15 cellular contexts compared by ENCODE assay signal in the genomic region with DNA sequence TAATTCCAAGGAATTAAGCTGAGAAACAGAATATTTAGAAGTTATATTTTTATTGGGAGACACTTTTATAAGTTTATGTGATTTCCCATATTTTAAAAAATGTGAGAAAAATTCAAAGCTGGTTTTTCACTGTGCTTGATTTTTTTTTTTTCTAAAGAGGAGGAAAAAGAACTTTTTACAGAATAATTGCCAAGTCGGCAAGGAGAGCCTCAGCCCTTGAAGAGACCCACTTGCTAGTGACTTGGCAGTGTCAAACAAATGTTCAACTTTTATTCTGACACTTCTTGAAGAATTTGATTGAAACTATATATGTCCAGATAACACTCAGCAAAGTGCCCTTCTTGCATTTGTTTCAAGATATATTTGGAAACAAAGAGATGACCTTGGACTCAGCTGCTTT. TPM values are rescaled to one million over a fixed set of nuclear protein-coding genes. Genes with fewer than 3 reads are reported as not detected.
A peak's percentile ranks its signal among the peaks of the same experiment; 100 is the strongest.
DNase-seq lines count a peak whose midpoint lies in the region; ATAC-seq, FAIRE-seq and TF ChIP-seq lines count a peak whose summit lies in the region.
"Had no signal": no experiment of that assay in that cellular context is flagged by ENCODE, and none has a peak within 500 bp of the region (broad histone marks: within the 10 kb centered on the region; RNA-seq: fewer than 3 reads in every experiment).

No MANE protein-coding gene starts in this region.

- peaks cover 55% of the 10 kb centered on the region for H3K4me1 ChIP-seq in cardiac muscle cell (ENCODE audit: low read depth)
- H3K4me1 ChIP-seq in right cardiac atrium (ENCODE audit: control insufficient read depth, insufficient read depth, low read length), result peaks cover 2% of the 10 kb centered on the region
- H3K4me1 ChIP-seq in skeletal muscle tissue (ENCODE audit: control insufficient read depth in 3 of 3, insufficient read depth in 3 of 3, low read length in 3 of 3), result peaks cover 6 to 14% (median 13%) of the 10 kb centered on the region in 3 donors

- H3K27ac ChIP-seq in cardiac muscle cell, result peak overlapping the region; percentile 86
- peak overlapping the region; percentile 50 for H3K27ac ChIP-seq in right cardiac atrium (ENCODE audit: low read length)
- H3K27ac ChIP-seq in skeletal muscle tissue (ENCODE audit: low read depth, low read length), result peak overlapping the region; percentile 61
- H3K27ac ChIP-seq: BLaER1 treated with 17β-estradiol and CSF1 and Interleukin-3, amounts not matched to agents 10 nM and 100 nM had no signal

- H3K9me3 ChIP-seq in cardiac muscle cell (ENCODE audit: low read depth) (no peaks in the 10 kb centered on the region), right cardiac atrium (ENCODE audit: control insufficient read depth, low read length) (no peaks in the 10 kb centered on the region), skeletal muscle tissue (ENCODE audit: control insufficient read depth in 3 of 3, low read length in 3 of 3) (no peaks in the 10 kb centered on the region)
- H3K9me3 ChIP-seq: BLaER1 treated with 17β-estradiol and CSF1 and Interleukin-3, amounts not matched to agents 10 nM and 100 nM had no signal

- DNase-seq in cardiac muscle cell (ENCODE audit: low read depth in 1 of 2, low spot score in 1 of 2), result no peak
- no peak for DNase-seq in Right ventricle myocardium inferior (ENCODE audit: missing footprints)
- DNase-seq in frontal cortex (ENCODE audit: low spot score in 2 of 2), result no peak
- DNase-seq in right cardiac atrium, result no peak
- DNase-seq in stimulated activated CD4-positive, alpha-beta T cell treated with anti-CD3 and anti-CD28 coated beads, Interleukin-12 subunit alpha, Interleukin-12 subunit beta, amount 100 ng/mL, for 4 hours, result no peak
- DNase-seq: 8988T; ACHN; CD4-positive, CD25-positive, alpha-beta regulatory T cell; DMS53; HCEC 1CT; HFFc6 had no signal

- intact Hi-C loops in Right ventricle myocardium inferior (cut with DNase I) (no loop called here), right cardiac atrium (cut with DNase I) (loop anchor here (10.0 kb wide), 3 partner anchors 56 to 206 kb away; partner anchors contain the start of gene ATP2A2 (in 3 of the 4))

- H3K27me3 ChIP-seq in cardiac muscle cell (no peaks in the 10 kb centered on the region), right cardiac atrium (ENCODE audit: control insufficient read depth, insufficient read depth) (no peaks in the 10 kb centered on the region), skeletal muscle tissue (ENCODE audit: control insufficient read depth in 3 of 3, insufficient read depth in 3 of 3, low read length in 3 of 3) (no peaks in the 10 kb centered on the region)
- H3K27me3 ChIP-seq: BLaER1 treated with 17β-estradiol and CSF1 and Interleukin-3, amounts not matched to agents 10 nM and 100 nM had no signal

- H3K36me3 ChIP-seq in cardiac muscle cell (no peaks in the 10 kb centered on the region), skeletal muscle tissue (ENCODE audit: control insufficient read depth in 3 of 3, insufficient read depth in 3 of 3, low read length in 3 of 3) (no peaks in the 10 kb centered on the region)
- H3K36me3 ChIP-seq: BLaER1 treated with 17β-estradiol and CSF1 and Interleukin-3, amounts not matched to agents 10 nM and 100 nM had no signal

- peak overlapping the region in 1 of 3 donors; percentile 35 for H3K9ac ChIP-seq in skeletal muscle tissue (ENCODE audit: low read depth in 1 of 3, low read length in 3 of 3)
- H3K9ac ChIP-seq: BLaER1 treated with 17β-estradiol and CSF1 and Interleukin-3, amounts not matched to agents 10 nM and 100 nM had no signal

- H3K4me3 ChIP-seq in cardiac muscle cell, result no peak overlapping the region
- H3K4me3 ChIP-seq in right cardiac atrium (ENCODE audit: low read length), result no peak overlapping the region
- H3K4me3 ChIP-seq in skeletal muscle tissue (ENCODE audit: low read length in 3 of 3), result no peak overlapping the region
- H3K4me3 ChIP-seq: BLaER1 treated with 17β-estradiol and CSF1 and Interleukin-3, amounts not matched to agents 10 nM and 100 nM had no signal

- no peak for ATAC-seq in Right ventricle myocardium inferior
- no peak for ATAC-seq in right cardiac atrium
- no peak for ATAC-seq in HG03159 (IDR thresholded peaks at IDR 0.05; ENCODE audit: unreplicated experiment)
- no peak for ATAC-seq in HG03135 (IDR thresholded peaks at IDR 0.05; ENCODE audit: unreplicated experiment)

- no peak for TF ChIP-seq CTCF in cardiac muscle cell (IDR thresholded peaks at IDR 0.05; ENCODE audit: low read depth, low read length)

- WGBS in right cardiac atrium, result 48% methylated on average over 1 of the region's 1 CpG

- FAIRE-seq in frontal cortex (lab: Jason Lieb, UNC), result peak; percentile 17

RNA-seq across cellular contexts. Expression of gene ATP2A2, which starts 52.3 kb away (rescaled TPM):
- total RNA-seq in cardiac muscle cell (297 and 328 TPM in 2 replicates), Right ventricle myocardium inferior (3,009 TPM), frontal cortex (149 TPM), right cardiac atrium (1,000 to 10,000 TPM; 2,744 to 3,920 (median 3,065) TPM), skeletal muscle tissue (515 TPM)
- polyA plus RNA-seq in cardiac muscle cell (300 and 400 TPM in 2 replicates), right cardiac atrium (1,499 TPM)
